ENCODE assay signal across 11 cellular contexts in the genomic region with DNA sequence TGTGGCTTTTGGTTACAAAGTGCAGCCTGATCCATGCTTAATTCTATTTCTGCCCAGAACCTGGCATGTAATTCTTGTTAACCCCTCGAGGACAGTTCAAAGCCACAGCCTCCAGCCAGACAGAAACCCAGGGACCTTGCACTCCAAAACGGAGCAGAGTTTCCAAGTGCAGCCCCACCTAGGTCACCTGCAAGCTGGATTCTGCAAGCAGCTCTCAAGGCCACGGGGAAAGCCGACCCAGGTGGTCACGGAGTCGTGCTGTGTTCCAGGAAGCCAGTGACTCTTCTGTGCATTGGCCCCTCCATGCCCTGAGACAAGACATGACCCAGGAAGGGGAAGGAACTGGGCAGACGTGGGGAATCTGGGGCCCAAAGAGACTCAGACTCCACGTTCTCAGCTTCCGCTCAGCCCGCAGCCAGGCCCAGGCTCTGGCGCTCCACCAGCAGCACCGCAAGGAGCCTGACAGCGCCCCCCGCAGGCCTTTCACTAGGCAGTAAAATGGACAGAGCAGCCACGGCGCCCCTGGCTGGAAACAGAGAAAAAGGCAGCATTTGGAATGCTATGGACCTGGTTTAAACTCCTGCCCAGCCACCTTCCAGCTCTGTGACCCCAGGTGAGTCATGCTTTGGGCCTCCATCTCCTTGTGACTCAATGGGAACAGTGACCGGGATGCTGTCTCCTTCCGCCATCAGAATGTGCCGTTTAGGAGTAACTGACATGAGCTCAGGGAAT. TPM values are rescaled to one million over a fixed set of nuclear protein-coding genes. Genes with fewer than 3 reads are reported as not detected.
DNase-seq lines count a peak whose midpoint lies in the region; ATAC-seq and TF ChIP-seq lines count a peak whose summit lies in the region.
"Had no signal": no experiment of that assay in that cellular context is flagged by ENCODE, and none has a peak within 500 bp of the region (broad histone marks: within the 10 kb centered on the region; RNA-seq: fewer than 3 reads in every experiment).

No MANE protein-coding gene starts in this region.

- no peak for TF ChIP-seq POLR2A in spleen (IDR thresholded peaks at IDR 0.05)

- POLR2A ChIA-PET in activated CD4-positive, alpha-beta T cell treated with anti-CD3 and anti-CD28 coated beads for 36 hours (lab: Charles Lee): no interaction called here
- POLR2A ChIA-PET in PC-9 (lab: Charles Lee; ENCODE audit: unreplicated experiment): interaction anchor here (0.6 kb wide), 1 partner anchor 56 kb away, joined by 3 read pairs; no protein-coding TSS in a partner anchor
- POLR2A ChIA-PET in activated CD4-positive, alpha-beta memory T cell treated with anti-CD3 and anti-CD28 coated beads for 36 hours (lab: Charles Lee): interaction anchor here (0.6 kb wide), 1 partner anchor 120 kb away, joined by 3 read pairs; no protein-coding TSS in a partner anchor
- POLR2A ChIA-PET in activated CD8-positive, alpha-beta T cell treated with anti-CD3 and anti-CD28 coated beads for 36 hours (lab: Charles Lee): no interaction called here

- ATAC-seq in activated CD4-positive, alpha-beta T cell treated with anti-CD3 and anti-CD28 coated beads for 36 hours: no peak
- ATAC-seq in activated CD8-positive, alpha-beta T cell treated with anti-CD3 and anti-CD28 coated beads for 36 hours: no peak
- ATAC-seq: activated CD8-positive, alpha-beta T cell treated with anti-CD3 and anti-CD28 coated beads, Interleukin-2, amount 10 ng/mL, durations not matched to agents 7 days and 5 days had no signal

- no peaks in the 10 kb centered on the region for H3K4me1 Mint-ChIP-seq in activated CD4-positive, alpha-beta T cell treated with anti-CD3 and anti-CD28 coated beads for 36 hours
- no peaks in the 10 kb centered on the region for H3K4me1 Mint-ChIP-seq in activated CD4-positive, alpha-beta memory T cell treated with anti-CD3 and anti-CD28 coated beads for 36 hours (ENCODE audit: low read depth)
- peaks cover 4% of the 10 kb centered on the region for H3K4me1 Mint-ChIP-seq in activated CD8-positive, alpha-beta T cell treated with anti-CD3 and anti-CD28 coated beads for 36 hours (ENCODE audit: low read depth)

- H3K9me3 Mint-ChIP-seq in activated CD4-positive, alpha-beta T cell treated with anti-CD3 and anti-CD28 coated beads for 36 hours (ENCODE audit: low read depth): no peaks in the 10 kb centered on the region
- H3K9me3 Mint-ChIP-seq in activated CD4-positive, alpha-beta memory T cell treated with anti-CD3 and anti-CD28 coated beads for 36 hours: no peaks in the 10 kb centered on the region
- H3K9me3 Mint-ChIP-seq in activated CD8-positive, alpha-beta T cell treated with anti-CD3 and anti-CD28 coated beads for 36 hours: no peaks in the 10 kb centered on the region

- H3K4me1 ChIP-seq in PC-9 (replicated peaks; ENCODE audit: insufficient read depth) (peaks cover 33% of the 10 kb centered on the region), spleen (no peaks in the 10 kb centered on the region)

- H3K9me3 ChIP-seq in PC-9 (ENCODE audit: insufficient read depth, low read depth) (no peaks in the 10 kb centered on the region), spleen (no peaks in the 10 kb centered on the region)

- no peaks in the 10 kb centered on the region; the same call in 1 of the 2 replicates for H4K20me1 ChIP-seq in PC-9 (ENCODE audit: insufficient read depth)

- H3K4me2 ChIP-seq in PC-9: peak overlapping the region; percentile 39; the same call in 1 of the 2 replicates

- H3K36me3 ChIP-seq in PC-9 (ENCODE audit: low read depth) (no peaks in the 10 kb centered on the region), spleen (peaks cover 0 to 44% (median 3%) of the 10 kb centered on the region in 6 donors)

- no peaks in the 10 kb centered on the region for H3K36me3 Mint-ChIP-seq in activated CD4-positive, alpha-beta T cell treated with anti-CD3 and anti-CD28 coated beads for 36 hours (ENCODE audit: low read depth)
- no peaks in the 10 kb centered on the region for H3K36me3 Mint-ChIP-seq in activated CD4-positive, alpha-beta memory T cell treated with anti-CD3 and anti-CD28 coated beads for 36 hours
- no peaks in the 10 kb centered on the region for H3K36me3 Mint-ChIP-seq in activated CD8-positive, alpha-beta T cell treated with anti-CD3 and anti-CD28 coated beads for 36 hours (ENCODE audit: low read depth)

- H3K27ac Mint-ChIP-seq in activated CD4-positive, alpha-beta T cell treated with anti-CD3 and anti-CD28 coated beads for 36 hours: no peak overlapping the region
- H3K27ac Mint-ChIP-seq in activated CD4-positive, alpha-beta memory T cell treated with anti-CD3 and anti-CD28 coated beads for 36 hours: no peak overlapping the region
- H3K27ac Mint-ChIP-seq in activated CD8-positive, alpha-beta T cell treated with anti-CD3 and anti-CD28 coated beads for 36 hours: no peak overlapping the region
- H3K27ac Mint-ChIP-seq: activated CD8-positive, alpha-beta T cell treated with anti-CD3 and anti-CD28 coated beads, Interleukin-2, amount 10 ng/mL, durations not matched to agents 7 days and 5 days had no signal

- H3K9me2 ChIP-seq in PC-9 (ENCODE audit: insufficient read depth): no peaks in the 10 kb centered on the region

- intact Hi-C loops in activated CD4-positive, alpha-beta T cell treated with anti-CD3 and anti-CD28 coated beads for 36 hours (cut with DNase I, micrococcal nuclease): no loop called here
- intact Hi-C loops in PC-9 (cut with micrococcal nuclease; ENCODE audit: unreplicated experiment): loop anchor here (5.0 kb wide), 1 partner anchor 629 kb away; no protein-coding TSS in a partner anchor
- intact Hi-C loops in spleen (cut with DNase I; ENCODE audit: low total_unique reads): no loop called here
- intact Hi-C loops in activated CD4-positive, alpha-beta memory T cell treated with anti-CD3 and anti-CD28 coated beads for 36 hours (cut with micrococcal nuclease): no loop called here
- intact Hi-C loops in activated CD8-positive, alpha-beta T cell treated with anti-CD3 and anti-CD28 coated beads for 36 hours (cut with micrococcal nuclease): no loop called here

- CTCF ChIA-PET in activated CD4-positive, alpha-beta T cell treated with anti-CD3 and anti-CD28 coated beads for 36 hours (lab: Charles Lee): interaction anchor here (1.2 kb wide), 1 partner anchor 19 kb away, joined by 4 read pairs; no protein-coding TSS in a partner anchor
- CTCF ChIA-PET in PC-9 (lab: Charles Lee): interaction anchor here (0.9 kb wide), 1 partner anchor 540 kb away, joined by 5 read pairs; a partner anchor contains a TSS
- CTCF ChIA-PET in activated CD4-positive, alpha-beta memory T cell treated with anti-CD3 and anti-CD28 coated beads for 36 hours (lab: Charles Lee): interaction anchor here (1.6 kb wide), 1 partner anchor 118 kb away, joined by 4 read pairs; no protein-coding TSS in a partner anchor
- CTCF ChIA-PET in activated CD8-positive, alpha-beta T cell treated with anti-CD3 and anti-CD28 coated beads for 36 hours (lab: Charles Lee): interaction anchor here (1.3 to 2.3 kb wide), 2 partner anchors 20 to 127 kb away, joined by 5 to 7 read pairs; no protein-coding TSS in a partner anchor

- H3K27me3 Mint-ChIP-seq in activated CD4-positive, alpha-beta T cell treated with anti-CD3 and anti-CD28 coated beads for 36 hours: no peaks in the 10 kb centered on the region
- H3K27me3 Mint-ChIP-seq in activated CD4-positive, alpha-beta memory T cell treated with anti-CD3 and anti-CD28 coated beads for 36 hours: no peaks in the 10 kb centered on the region
- H3K27me3 Mint-ChIP-seq in activated CD8-positive, alpha-beta T cell treated with anti-CD3 and anti-CD28 coated beads for 36 hours: no peaks in the 10 kb centered on the region

- H3K79me2 ChIP-seq in PC-9 (ENCODE audit: low read depth): 0 out of 2 replicates have a peak, but pooled peaks cover 4% of the 10 kb centered on the region

- no TSS peak for BruUV-seq in PC-9 (replicated peaks; lab: Mats Ljungman, UMichigan)

- peak overlapping the region; percentile 76 for H3K27ac ChIP-seq in PC-9
- H3K27ac ChIP-seq in spleen: no peak overlapping the region

- H3K27me3 ChIP-seq in PC-9 (ENCODE audit: insufficient read depth, low read depth) (no peaks in the 10 kb centered on the region), spleen (replicated peaks in 1 of 7) (no peaks in the 10 kb centered on the region)

- no peak overlapping the region for H3K4me3 Mint-ChIP-seq in activated CD4-positive, alpha-beta T cell treated with anti-CD3 and anti-CD28 coated beads for 36 hours
- H3K4me3 Mint-ChIP-seq in activated CD4-positive, alpha-beta memory T cell treated with anti-CD3 and anti-CD28 coated beads for 36 hours: no peak overlapping the region
- no peak overlapping the region for H3K4me3 Mint-ChIP-seq in activated CD8-positive, alpha-beta T cell treated with anti-CD3 and anti-CD28 coated beads for 36 hours
- H3K4me3 Mint-ChIP-seq: activated CD8-positive, alpha-beta T cell treated with anti-CD3 and anti-CD28 coated beads, Interleukin-2, amount 10 ng/mL, durations not matched to agents 7 days and 5 days had no signal

- peaks cover 41% of the 10 kb centered on the region for H3F3A ChIP-seq in PC-9 (ENCODE audit: insufficient read depth, low read depth)

- H2AFZ ChIP-seq in PC-9: no peak overlapping the region

- DNase-seq in activated CD4-positive, alpha-beta T cell treated with anti-CD3 and anti-CD28 coated beads for 36 hours: peak; percentile 28
- no peak for DNase-seq in activated CD4-positive, alpha-beta T cell treated with anti-CD3 and anti-CD28 coated beads for 1 hour
- DNase-seq in PC-9: peak; percentile 66 to 75
- peak; percentile 6 for DNase-seq in fibroblast of pulmonary artery (ENCODE audit: low read depth)
- peak; percentile 49 for DNase-seq in spleen
- no peak for DNase-seq in Ammon's horn (ENCODE audit: low spot score)
- no peak for DNase-seq in activated CD4-positive, alpha-beta memory T cell treated with anti-CD3 and anti-CD28 coated beads for 36 hours
- no peak for DNase-seq in activated CD8-positive, alpha-beta T cell treated with anti-CD3 and anti-CD28 coated beads for 36 hours
- DNase-seq: activated CD8-positive, alpha-beta T cell treated with anti-CD3 and anti-CD28 coated beads, Interleukin-2, amount 10 ng/mL, durations not matched to agents 7 days and 5 days; kidney glomerular epithelial cell; retina had no signal

- 79 to 85% (median 81%) methylated on average over 13 to 19 of the region's 19 CpGs for WGBS in spleen, 5 donors

- H3K4me3 ChIP-seq in PC-9 (no peak overlapping the region), fibroblast of pulmonary artery (replicated peaks; ENCODE audit: low read depth, low read length) (no peak overlapping the region), spleen (no peak overlapping the region)

- TF ChIP-seq CTCF in PC-9 (conservative IDR thresholded peaks at IDR 0.05): peak; percentile 53; the same call in 1 of the 2 replicates
- peak; percentile 8 for TF ChIP-seq CTCF in fibroblast of pulmonary artery (IDR thresholded peaks at IDR 0.05; ENCODE audit: low read length, missing control alignments)
- TF ChIP-seq CTCF in spleen (IDR thresholded peaks at IDR 0.05 in 8 of 11, conservative IDR thresholded peaks at IDR 0.05 in 3 of 11): no peak
- no peak for TF ChIP-seq CTCF in activated CD8-positive, alpha-beta T cell treated with anti-CD3 and anti-CD28 coated beads for 36 hours (IDR thresholded peaks at IDR 0.05)

RNA-seq across cellular contexts. Expression of a gene that starts 27.3 kb away (rescaled TPM):
- total RNA-seq in activated CD4-positive, alpha-beta T cell treated with anti-CD3 and anti-CD28 coated beads for 36 hours: not detected
- total RNA-seq in PC-9 (2021) (not detected in 2 replicates), spleen (under 1 TPM in 3 of 7 donors, not detected in 4; 0.22 to 0.57 (median 0.29) TPM)
- polyA plus RNA-seq in spleen: under 1 TPM in 1 of 3 donors, not detected in 2; 0.58 TPM
- total RNA-seq in activated CD4-positive, alpha-beta memory T cell treated with anti-CD3 and anti-CD28 coated beads for 36 hours: under 1 TPM; 0.26 to 0.44 TPM
- total RNA-seq in activated CD8-positive, alpha-beta T cell treated with anti-CD3 and anti-CD28 coated beads for 36 hours: not detected

Comparison
In these comparisons a context has a peak if more than half of its experiments do, and no peak if none do; other contexts are left out.
1. DNase-seq: peak in activated CD4-positive, alpha-beta T cell treated with anti-CD3 and anti-CD28 coated beads for 36 hours (single experiment), PC-9 (2 of 2), fibroblast of pulmonary artery (single experiment) and spleen (single experiment); none in activated CD4-positive, alpha-beta T cell treated with anti-CD3 and anti-CD28 coated beads for 1 hour (single experiment), Ammon's horn (single experiment), activated CD4-positive, alpha-beta memory T cell treated with anti-CD3 and anti-CD28 coated beads for 36 hours (single experiment) and activated CD8-positive, alpha-beta T cell treated with anti-CD3 and anti-CD28 coated beads for 36 hours (single experiment).
2. CTCF ChIP-seq: peak in PC-9 (single experiment) and fibroblast of pulmonary artery (single experiment); none in spleen (0 of 11) and activated CD8-positive, alpha-beta T cell treated with anti-CD3 and anti-CD28 coated beads for 36 hours (single experiment).
3. POLR2A ChIA-PET loops: an anchor here in PC-9 (0.6 kb wide) and activated CD4-positive, alpha-beta memory T cell treated with anti-CD3 and anti-CD28 coated beads for 36 hours (0.6 kb wide); none called in activated CD4-positive, alpha-beta T cell treated with anti-CD3 and anti-CD28 coated beads for 36 hours and activated CD8-positive, alpha-beta T cell treated with anti-CD3 and anti-CD28 coated beads for 36 hours.